1 cellular context compared by ENCODE assay signal in genomic region chr3:161586836-161587235, GRCh38.
TF ChIP-seq lines count a peak whose summit lies in the region.

No MANE protein-coding gene starts in this region.

TF ChIP-seq in GM23338, 12 proteins besides CTCF, POLR2A, EP300 and RAD21 (continued from another document):
- TF ChIP-seq ZNF462 (CRISPR knock-in tag; IDR thresholded peaks at IDR 0.05), result no peak
- TF ChIP-seq ZNF114 (CRISPR knock-in tag; IDR thresholded peaks at IDR 0.05), result no peak
- no peak for TF ChIP-seq ETS1 (IDR thresholded peaks at IDR 0.05)
- no peak for TF ChIP-seq STAT1 (IDR thresholded peaks at IDR 0.05; ENCODE audit: unreplicated experiment)
- no peak for TF ChIP-seq NANOG (IDR thresholded peaks at IDR 0.05; ENCODE audit: borderline replicate concordance)
- TF ChIP-seq ZNF331 (CRISPR knock-in tag; IDR thresholded peaks at IDR 0.05; ENCODE audit: low read depth), result no peak
